In genomic region chr1:242088875-242089274, GRCh38 we compare ENCODE assay signal across 1 cellular context.
TF ChIP-seq lines count a peak whose summit lies in the region.

No MANE protein-coding gene starts in this region.

TF ChIP-seq in K562, 482 proteins besides CTCF, POLR2A, EP300 and RAD21 (continued from another document):
- TF ChIP-seq MGA (IDR thresholded peaks at IDR 0.05), result no peak
- TF ChIP-seq ZNF75A (CRISPR knock-in tag; IDR thresholded peaks at IDR 0.05), result no peak
- no peak for TF ChIP-seq TCF3 (CRISPR knock-in tag; IDR thresholded peaks at IDR 0.05)
- no peak for TF ChIP-seq SMC3 (conservative IDR thresholded peaks at IDR 0.05; ENCODE audit: insufficient read depth, low read depth, low read length)
- no peak for TF ChIP-seq HMG20B (CRISPR knock-in tag; IDR thresholded peaks at IDR 0.05)
- TF ChIP-seq ZNF354B (CRISPR knock-in tag; IDR thresholded peaks at IDR 0.05), result no peak
- TF ChIP-seq ZBTB49 (CRISPR knock-in tag; IDR thresholded peaks at IDR 0.05; ENCODE audit: borderline replicate concordance), result no peak
- TF ChIP-seq MAFG (tag; conservative IDR thresholded peaks at IDR 0.05), result peak; percentile 57; the same call in 1 of the 2 replicates
- TF ChIP-seq MAFF (IDR thresholded peaks at IDR 0.05; ENCODE audit: low read length), result 0 out of 2 replicates have a peak, but pooled peaks have one; percentile 50
- peak; percentile 78 for TF ChIP-seq ZNF316 (IDR thresholded peaks at IDR 0.05)
- no peak for TF ChIP-seq ZNF592 (IDR thresholded peaks at IDR 0.05)
- TF ChIP-seq RBM15 (IDR thresholded peaks at IDR 0.05; ENCODE audit: insufficient read depth, low read length), result no peak
- no peak for TF ChIP-seq ZNF133 (CRISPR knock-in tag; IDR thresholded peaks at IDR 0.05)
- no peak for TF ChIP-seq PHTF2 (CRISPR knock-in tag; IDR thresholded peaks at IDR 0.05)
TF ChIP-seq in K562: peak in this region for 5.
